Comparison of ENCODE assay signal across 8 cellular contexts in the genomic region with DNA sequence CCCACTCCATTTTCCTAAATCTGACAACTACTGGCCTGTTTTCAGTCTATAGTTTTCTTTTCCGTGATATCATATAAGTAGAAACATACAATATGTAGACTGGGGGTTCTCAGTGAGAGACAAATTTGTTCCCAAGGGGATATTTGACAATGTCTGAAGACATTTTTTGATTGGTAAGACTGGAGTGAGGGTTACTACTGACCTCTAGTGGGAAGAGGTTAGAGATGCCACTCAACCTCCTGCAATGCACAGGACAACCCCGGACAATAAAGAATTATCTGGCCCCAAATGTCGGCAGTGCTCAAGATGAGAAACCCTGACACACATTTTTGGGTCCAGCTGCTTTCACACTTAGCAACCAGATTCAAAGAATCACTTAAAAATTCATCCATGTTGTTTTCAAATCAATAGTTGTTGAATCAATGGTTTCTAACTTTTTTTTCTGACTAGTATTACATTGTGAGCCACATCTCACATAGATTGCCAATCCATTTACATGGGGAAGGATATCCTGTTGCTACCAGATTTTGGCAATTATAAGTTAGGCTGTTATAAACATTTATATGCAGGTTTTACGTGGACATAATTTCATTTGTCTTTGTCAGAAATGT.
DNase-seq lines count a peak whose midpoint lies in the region; ATAC-seq, FAIRE-seq and TF ChIP-seq lines count a peak whose summit lies in the region.

No MANE protein-coding gene starts in this region.

- no peaks in the 10 kb centered on the region for H3K27me3 ChIP-seq in BE2C
- H3K27me3 ChIP-seq in SU-DHL-6 (ENCODE audit: low read length), result no peaks in the 10 kb centered on the region
- no peaks in the 10 kb centered on the region for H3K27me3 ChIP-seq in left lung

- no peak for TF ChIP-seq POLR2A in GM12891 (IDR thresholded peaks at IDR 0.05; ENCODE audit: low read depth, low read length)

- FAIRE-seq in GM12891 (lab: Jason Lieb, UNC), result no peak

- TF ChIP-seq CTCF in BE2C (IDR thresholded peaks at IDR 0.05; ENCODE audit: low read depth, low read length) (peak; percentile 84), SU-DHL-6 (IDR thresholded peaks at IDR 0.05; ENCODE audit: insufficient read depth, low read length, poor library complexity, severe bottlenecking) (peak; percentile 54), left lung (IDR thresholded peaks at IDR 0.05) (peak; percentile 17 to 35)

- H4K20me1 ChIP-seq in SU-DHL-6 (ENCODE audit: low read depth, low read length), result no peaks in the 10 kb centered on the region

- H3K9ac ChIP-seq in SU-DHL-6 (ENCODE audit: low read length), result no peak overlapping the region

- peak; percentile 27 for DNase-seq in BE2C
- DNase-seq in KG1 (lab: John Stamatoyannopoulos, UW), result peak; percentile 40
- DNase-seq in left lung, result no peak
- no peak for DNase-seq in sciatic nerve (ENCODE audit: low spot score)
- no peak for DNase-seq in GM12891 (ENCODE audit: insufficient read length, low spot score)

- H3K9me2 ChIP-seq in SU-DHL-6 (replicated peaks; ENCODE audit: insufficient read depth, low read length), result no peaks in the 10 kb centered on the region

- H3F3A ChIP-seq in SU-DHL-6 (ENCODE audit: insufficient read depth), result no peaks in the 10 kb centered on the region

- intact Hi-C loops in left lung (cut with DNase I) (no loop called here), sciatic nerve (cut with DNase I) (no loop called here)

- H3K79me2 ChIP-seq in SU-DHL-6 (ENCODE audit: insufficient read depth, low read length), result no peaks in the 10 kb centered on the region

- H3K27ac ChIP-seq in SU-DHL-6 (ENCODE audit: low read depth, low read length) (no peak overlapping the region), left lung (no peak overlapping the region)

- H2AFZ ChIP-seq in SU-DHL-6 (ENCODE audit: low read depth, low read length, severe bottlenecking), result peak overlapping the region; percentile 67

- H3K4me3 ChIP-seq in BE2C (ENCODE audit: low read depth, low read length) (no peak overlapping the region), SU-DHL-6 (ENCODE audit: insufficient read depth, low read length, poor library complexity, severe bottlenecking) (no peak overlapping the region), left lung (no peak overlapping the region)

- H3K9me3 ChIP-seq in BE2C (no peaks in the 10 kb centered on the region), SU-DHL-6 (ENCODE audit: insufficient read depth, low read length) (no peaks in the 10 kb centered on the region), left lung (no peaks in the 10 kb centered on the region)

- H3K36me3 ChIP-seq in BE2C, result no peaks in the 10 kb centered on the region
- H3K36me3 ChIP-seq in SU-DHL-6 (ENCODE audit: low read length), result no peaks in the 10 kb centered on the region
- no peaks in the 10 kb centered on the region for H3K36me3 ChIP-seq in left lung

- peak; percentile 72 for ATAC-seq in GM19351 (IDR thresholded peaks at IDR 0.05; ENCODE audit: unreplicated experiment)
- ATAC-seq in left lung, result peak; percentile 86
- no peak for ATAC-seq in sciatic nerve
- ATAC-seq in GM19455 (IDR thresholded peaks at IDR 0.05; ENCODE audit: unreplicated experiment), result no peak

- H3K4me1 ChIP-seq in BE2C (peaks cover 2% of the 10 kb centered on the region; the same call in 1 of the 2 replicates), left lung (no peaks in the 10 kb centered on the region)

- no peak overlapping the region for H3K4me2 ChIP-seq in SU-DHL-6 (ENCODE audit: low read depth, low read length, poor library complexity, severe bottlenecking)

TF ChIP-seq in GM12891, 5 proteins besides CTCF, POLR2A, EP300 and RAD21:
- no peak for TF ChIP-seq POU2F2 (IDR thresholded peaks at IDR 0.05; ENCODE audit: low read depth, low read length)

Comparison
In these comparisons a context has a peak if more than half of its experiments do, and no peak if none do; other contexts are left out.
1. DNase-seq: peak in BE2C (single experiment) and KG1 (single experiment); none in left lung (0 of 2), sciatic nerve (single experiment) and GM12891 (single experiment).
2. CTCF ChIP-seq: peak in every context shown above with its lines; median percentile 84 in BE2C; 54 in SU-DHL-6; 26 in left lung.
3. ATAC-seq: peak in GM19351 (single experiment) and left lung (single experiment); none in sciatic nerve (single experiment) and GM19455 (single experiment).